Comparison of ENCODE assay signal across 1 cellular context in genomic region chr12:110744176-110744575, GRCh38.
TF ChIP-seq lines count a peak whose summit lies in the region.

No MANE protein-coding gene starts in this region.

TF ChIP-seq in WTC11, 78 proteins besides CTCF, POLR2A, EP300 and RAD21 (continued from another document):
- no peak for TF ChIP-seq E2F1 (CRISPR knock-in tag; IDR thresholded peaks at IDR 0.05)
